19 cellular contexts compared by ENCODE assay signal in genomic region chr1:26945138-26945537, GRCh38. TPM values are rescaled to one million over a fixed set of nuclear protein-coding genes. Genes with fewer than 3 reads are reported as not detected.
"Had no signal": no experiment of that assay in that cellular context is flagged by ENCODE, and none has a peak within 500 bp of the region (broad histone marks: within the 10 kb centered on the region; RNA-seq: fewer than 3 reads in every experiment).

No MANE protein-coding gene starts in this region.

- H3K4me3 Mint-ChIP-seq: dendritic cell treated with granulocyte-macrophage colony-stimulating factor and Interleukin-4, amounts not matched to agents 40 ng/mL and 50 ng/mL, for 4 days; effector memory CD8-positive, alpha-beta T cell; natural killer cell treated with Interleukin-12 subunit alpha and Interleukin-12 subunit beta and Interleukin-15 and Interleukin-18, amount 100 ng/mL, for 72 hours; stimulated activated naive B cell treated with anti-CD40 and anti-IgM and Interleukin-4, amounts not matched to agents 10 μg/mL and 1 μg/mL and 100 μg/mL, for 72 hours had no signal

- H3K36me3 ChIP-seq: uterus had no signal

- H3K4me3 ChIP-seq: left lung, psoas muscle, sigmoid colon, thyroid gland, uterus had no signal

- ATAC-seq: effector memory CD8-positive, alpha-beta T cell; foreskin keratinocyte; left lung; natural killer cell treated with Interleukin-12 subunit alpha and Interleukin-12 subunit beta and Interleukin-15 and Interleukin-18, amount 100 ng/mL, for 72 hours; stimulated activated naive B cell treated with anti-CD40 and anti-IgM and Interleukin-4, amounts not matched to agents 10 μg/mL and 1 μg/mL and 100 μg/mL, for 72 hours had no signal

- DNase-seq: activated CD4-positive, CD25-positive, alpha-beta regulatory T cell treated with anti-CD3 and anti-CD28 coated beads, Interleukin-2, amount 50 U/mL, for 72 hours; activated naive CD4-positive, alpha-beta T cell treated with anti-CD3 and anti-CD28 coated beads, Interleukin-2, amount 50 U/mL, for 16 hours; brain microvascular endothelial cell; cerebellar nuclear complex; effector memory CD8-positive, alpha-beta T cell; foreskin keratinocyte; left lung; mesenchymal stem cell; occipital lobe; psoas muscle; sigmoid colon; stimulated activated naive B cell treated with anti-CD40 and anti-IgM and Interleukin-4, amounts not matched to agents 10 μg/mL and 1 μg/mL and 100 μg/mL, for 72 hours; T1000; thyroid gland; uterus had no signal

- H3K27me3 ChIP-seq: brain microvascular endothelial cell, foreskin keratinocyte, left lung, sigmoid colon, thyroid gland, uterus had no signal

- H3K4me1 ChIP-seq: foreskin keratinocyte, left lung, psoas muscle, sigmoid colon, uterus had no signal

- H3K27me3 Mint-ChIP-seq: dendritic cell treated with granulocyte-macrophage colony-stimulating factor and Interleukin-4, amounts not matched to agents 40 ng/mL and 50 ng/mL, for 4 days; effector memory CD8-positive, alpha-beta T cell; natural killer cell treated with Interleukin-12 subunit alpha and Interleukin-12 subunit beta and Interleukin-15 and Interleukin-18, amount 100 ng/mL, for 72 hours; stimulated activated naive B cell treated with anti-CD40 and anti-IgM and Interleukin-4, amounts not matched to agents 10 μg/mL and 1 μg/mL and 100 μg/mL, for 72 hours had no signal

- H3K9me3 Mint-ChIP-seq: activated T-helper 2 cell treated with anti-CD3 and anti-CD28 coated beads, Interferon-gamma antibody, Interleukin-2, Interleukin-4, amounts not matched to agents 10 μg/mL and 5 μg/mL and 100 μg/mL, durations not matched to agents 14 hours and 24 hours and 36 hours; dendritic cell treated with granulocyte-macrophage colony-stimulating factor and Interleukin-4, amounts not matched to agents 40 ng/mL and 50 ng/mL, for 4 days; effector memory CD8-positive, alpha-beta T cell; natural killer cell treated with Interleukin-12 subunit alpha and Interleukin-12 subunit beta and Interleukin-15 and Interleukin-18, amount 100 ng/mL, for 72 hours; stimulated activated naive B cell treated with anti-CD40 and anti-IgM and Interleukin-4, amounts not matched to agents 10 μg/mL and 1 μg/mL and 100 μg/mL, for 72 hours had no signal

- H3K27ac Mint-ChIP-seq: activated T-helper 2 cell treated with anti-CD3 and anti-CD28 coated beads, Interferon-gamma antibody, Interleukin-2, Interleukin-4, amounts not matched to agents 10 μg/mL and 5 μg/mL and 100 μg/mL, durations not matched to agents 14 hours and 24 hours and 36 hours; dendritic cell treated with granulocyte-macrophage colony-stimulating factor and Interleukin-4, amounts not matched to agents 40 ng/mL and 50 ng/mL, for 4 days; natural killer cell treated with Interleukin-12 subunit alpha and Interleukin-12 subunit beta and Interleukin-15 and Interleukin-18, amount 100 ng/mL, for 72 hours had no signal

- H3K27ac ChIP-seq: brain microvascular endothelial cell, foreskin keratinocyte, left lung, psoas muscle, sigmoid colon, thyroid gland, uterus had no signal

- H3K9me3 ChIP-seq: left lung, psoas muscle, sigmoid colon, thyroid gland, uterus had no signal

RNA-seq across cellular contexts. Expression of gene KDF1, which starts 15.1 kb away (rescaled TPM):
- total RNA-seq: activated T-helper 2 cell treated with anti-CD3 and anti-CD28 coated beads, Interferon-gamma antibody, Interleukin-2, Interleukin-4, amounts not matched to agents 10 μg/mL and 5 μg/mL and 100 μg/mL, durations not matched to agents 14 hours and 24 hours and 36 hours; natural killer cell treated with Interleukin-12 subunit alpha and Interleukin-12 subunit beta and Interleukin-15 and Interleukin-18, amount 100 ng/mL, for 72 hours; occipital lobe; psoas muscle; sigmoid colon had no signal

RNA-seq across cellular contexts. Expression of gene NR0B2, which starts 31.4 kb away (rescaled TPM):
- total RNA-seq: activated CD8-positive, alpha-beta memory T cell treated with anti-CD3 and anti-CD28 coated beads for 36 hours; activated T-helper 2 cell treated with anti-CD3 and anti-CD28 coated beads, Interferon-gamma antibody, Interleukin-2, Interleukin-4, amounts not matched to agents 10 μg/mL and 5 μg/mL and 100 μg/mL, durations not matched to agents 14 hours and 24 hours and 36 hours; foreskin keratinocyte; natural killer cell treated with Interleukin-12 subunit alpha and Interleukin-12 subunit beta and Interleukin-15 and Interleukin-18, amount 100 ng/mL, for 72 hours; occipital lobe; sigmoid colon; thyroid gland; uterus had no signal
- polyA plus RNA-seq: foreskin keratinocyte had no signal
